In the genomic region with DNA sequence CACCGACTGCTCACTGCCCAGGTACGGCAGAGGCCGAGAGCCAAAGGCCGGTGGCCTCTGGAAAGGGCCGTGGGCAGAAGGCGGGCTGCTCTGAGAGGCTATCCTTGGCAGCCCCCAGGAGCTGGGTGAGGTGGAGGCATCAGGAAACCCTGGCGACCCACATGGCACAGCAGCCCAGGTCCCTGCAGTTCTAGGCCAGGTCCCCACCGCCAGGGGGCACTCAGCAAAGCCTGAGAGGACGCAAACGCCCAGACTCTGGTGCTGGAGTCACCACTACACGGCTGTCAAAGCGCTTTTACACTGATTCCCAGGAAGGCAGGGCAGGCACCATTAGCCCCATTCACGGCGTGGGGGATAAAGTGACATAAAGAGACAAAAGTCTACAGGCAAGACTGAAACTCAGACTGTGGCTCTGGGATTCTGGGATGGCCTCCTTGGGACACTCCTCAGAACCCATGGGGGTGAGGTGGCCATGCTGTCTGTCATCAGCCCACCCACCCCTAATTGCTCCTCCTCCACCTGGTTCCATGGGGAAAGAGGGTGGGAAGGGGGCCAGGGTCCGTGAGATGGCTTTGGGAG, we compare ENCODE assay signal across 1 cellular context.
TF ChIP-seq lines count a peak whose summit lies in the region.

No MANE protein-coding gene starts in this region.

TF ChIP-seq in HepG2, 621 proteins besides CTCF, POLR2A, EP300 and RAD21 (continued from another document and continues in another):
- TF ChIP-seq ZFX (CRISPR knock-in tag; IDR thresholded peaks at IDR 0.05; ENCODE audit: low read depth) (0 out of 2 replicates have a peak, but pooled peaks have one; percentile 41), THAP11 (CRISPR knock-in tag; IDR thresholded peaks at IDR 0.05) (0 out of 2 replicates have a peak, but pooled peaks have one; percentile 27), NR2C2 (CRISPR knock-in tag; IDR thresholded peaks at IDR 0.05; ENCODE audit: borderline replicate concordance) (no peak), ZNF737 (CRISPR knock-in tag; IDR thresholded peaks at IDR 0.05; ENCODE audit: borderline replicate concordance) (no peak), EEA1 (CRISPR knock-in tag; IDR thresholded peaks at IDR 0.05; ENCODE audit: borderline replicate concordance) (no peak), TOPORS (CRISPR knock-in tag; IDR thresholded peaks at IDR 0.05) (no peak), RXRB (CRISPR knock-in tag; IDR thresholded peaks at IDR 0.05; ENCODE audit: borderline replicate concordance) (peak; percentile 27; the same call in 1 of the 2 replicates), ZSCAN25 (CRISPR knock-in tag; IDR thresholded peaks at IDR 0.05) (no peak), ZNF44 (CRISPR knock-in tag; IDR thresholded peaks at IDR 0.05) (no peak), PHF20 (CRISPR knock-in tag; IDR thresholded peaks at IDR 0.05) (no peak), ZNF446 (CRISPR knock-in tag; IDR thresholded peaks at IDR 0.05) (no peak), HDAC2 (CRISPR knock-in tag; IDR thresholded peaks at IDR 0.05) (no peak), EZH2 (conservative IDR thresholded peaks at IDR 0.05; ENCODE audit: low read depth, low read length) (no peak), RBM22 (optimal IDR thresholded peaks at IDR 0.05; ENCODE audit: low read length) (no peak), ZNF235 (CRISPR knock-in tag; IDR thresholded peaks at IDR 0.05; ENCODE audit: borderline replicate concordance) (no peak), ELF3 (CRISPR knock-in tag; IDR thresholded peaks at IDR 0.05) (no peak), KDM2A (CRISPR knock-in tag; IDR thresholded peaks at IDR 0.05; ENCODE audit: borderline replicate concordance, low read depth) (peak; percentile 66; the same call in 1 of the 2 replicates), ZNF720 (CRISPR knock-in tag; IDR thresholded peaks at IDR 0.05) (no peak), TGIF2 (CRISPR knock-in tag; IDR thresholded peaks at IDR 0.05) (peak; percentile 57; the same call in 1 of the 2 replicates), ZNF160 (CRISPR knock-in tag; IDR thresholded peaks at IDR 0.05) (no peak), PTBP1 (IDR thresholded peaks at IDR 0.05; ENCODE audit: low read depth, low read length, poor library complexity, severe bottlenecking) (no peak), ZNF546 (CRISPR knock-in tag; conservative IDR thresholded peaks at IDR 0.05) (0 out of 2 replicates have a peak, but pooled peaks have one; percentile 55), MIXL1 (CRISPR knock-in tag; IDR thresholded peaks at IDR 0.05) (no peak), ATM (IDR thresholded peaks at IDR 0.05; ENCODE audit: borderline replicate concordance) (no peak), KDM4B (CRISPR knock-in tag; IDR thresholded peaks at IDR 0.05) (no peak), ZNF207 (IDR thresholded peaks at IDR 0.05; ENCODE audit: borderline replicate concordance) (no peak), ZFP1 (CRISPR knock-in tag; IDR thresholded peaks at IDR 0.05) (no peak), KDM1A (CRISPR knock-in tag; IDR thresholded peaks at IDR 0.05) (no peak), RBFOX2 (IDR thresholded peaks at IDR 0.05; ENCODE audit: low read depth, low read length) (no peak), PLRG1 (conservative IDR thresholded peaks at IDR 0.05) (no peak), ZNF30 (CRISPR knock-in tag; IDR thresholded peaks at IDR 0.05) (no peak), MTF2 (CRISPR knock-in tag; IDR thresholded peaks at IDR 0.05; ENCODE audit: borderline replicate concordance) (0 out of 2 replicates have a peak, but pooled peaks have one; percentile 45)
- TF ChIP-seq, protein P1, sequence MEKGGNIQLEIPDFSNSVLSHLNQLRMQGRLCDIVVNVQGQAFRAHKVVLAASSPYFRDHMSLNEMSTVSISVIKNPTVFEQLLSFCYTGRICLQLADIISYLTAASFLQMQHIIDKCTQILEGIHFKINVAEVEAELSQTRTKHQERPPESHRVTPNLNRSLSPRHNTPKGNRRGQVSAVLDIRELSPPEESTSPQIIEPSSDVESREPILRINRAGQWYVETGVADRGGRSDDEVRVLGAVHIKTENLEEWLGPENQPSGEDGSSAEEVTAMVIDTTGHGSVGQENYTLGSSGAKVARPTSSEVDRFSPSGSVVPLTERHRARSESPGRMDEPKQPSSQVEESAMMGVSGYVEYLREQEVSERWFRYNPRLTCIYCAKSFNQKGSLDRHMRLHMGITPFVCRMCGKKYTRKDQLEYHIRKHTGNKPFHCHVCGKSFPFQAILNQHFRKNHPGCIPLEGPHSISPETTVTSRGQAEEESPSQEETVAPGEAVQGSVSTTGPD (CRISPR knock-in tag; IDR thresholded peaks at IDR 0.05), result no peak
- TF ChIP-seq, protein P2, sequence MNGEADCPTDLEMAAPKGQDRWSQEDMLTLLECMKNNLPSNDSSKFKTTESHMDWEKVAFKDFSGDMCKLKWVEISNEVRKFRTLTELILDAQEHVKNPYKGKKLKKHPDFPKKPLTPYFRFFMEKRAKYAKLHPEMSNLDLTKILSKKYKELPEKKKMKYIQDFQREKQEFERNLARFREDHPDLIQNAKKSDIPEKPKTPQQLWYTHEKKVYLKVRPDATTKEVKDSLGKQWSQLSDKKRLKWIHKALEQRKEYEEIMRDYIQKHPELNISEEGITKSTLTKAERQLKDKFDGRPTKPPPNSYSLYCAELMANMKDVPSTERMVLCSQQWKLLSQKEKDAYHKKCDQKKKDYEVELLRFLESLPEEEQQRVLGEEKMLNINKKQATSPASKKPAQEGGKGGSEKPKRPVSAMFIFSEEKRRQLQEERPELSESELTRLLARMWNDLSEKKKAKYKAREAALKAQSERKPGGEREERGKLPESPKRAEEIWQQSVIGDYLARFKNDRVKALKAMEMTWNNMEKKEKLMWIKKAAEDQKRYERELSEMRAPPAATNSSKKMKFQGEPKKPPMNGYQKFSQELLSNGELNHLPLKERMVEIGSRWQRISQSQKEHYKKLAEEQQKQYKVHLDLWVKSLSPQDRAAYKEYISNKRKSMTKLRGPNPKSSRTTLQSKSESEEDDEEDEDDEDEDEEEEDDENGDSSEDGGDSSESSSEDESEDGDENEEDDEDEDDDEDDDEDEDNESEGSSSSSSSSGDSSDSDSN (CRISPR knock-in tag; IDR thresholded peaks at IDR 0.05), result peak; percentile 41; the same call in 1 of the 2 replicates
- TF ChIP-seq, protein P3, sequence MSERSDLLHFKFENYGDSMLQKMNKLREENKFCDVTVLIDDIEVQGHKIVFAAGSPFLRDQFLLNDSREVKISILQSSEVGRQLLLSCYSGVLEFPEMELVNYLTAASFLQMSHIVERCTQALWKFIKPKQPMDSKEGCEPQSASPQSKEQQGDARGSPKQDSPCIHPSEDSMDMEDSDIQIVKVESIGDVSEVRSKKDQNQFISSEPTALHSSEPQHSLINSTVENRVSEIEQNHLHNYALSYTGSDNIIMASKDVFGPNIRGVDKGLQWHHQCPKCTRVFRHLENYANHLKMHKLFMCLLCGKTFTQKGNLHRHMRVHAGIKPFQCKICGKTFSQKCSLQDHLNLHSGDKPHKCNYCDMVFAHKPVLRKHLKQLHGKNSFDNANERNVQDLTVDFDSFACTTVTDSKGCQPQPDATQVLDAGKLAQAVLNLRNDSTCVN (CRISPR knock-in tag; IDR thresholded peaks at IDR 0.05; ENCODE audit: borderline replicate concordance), result no peak
- TF ChIP-seq, protein P4, sequence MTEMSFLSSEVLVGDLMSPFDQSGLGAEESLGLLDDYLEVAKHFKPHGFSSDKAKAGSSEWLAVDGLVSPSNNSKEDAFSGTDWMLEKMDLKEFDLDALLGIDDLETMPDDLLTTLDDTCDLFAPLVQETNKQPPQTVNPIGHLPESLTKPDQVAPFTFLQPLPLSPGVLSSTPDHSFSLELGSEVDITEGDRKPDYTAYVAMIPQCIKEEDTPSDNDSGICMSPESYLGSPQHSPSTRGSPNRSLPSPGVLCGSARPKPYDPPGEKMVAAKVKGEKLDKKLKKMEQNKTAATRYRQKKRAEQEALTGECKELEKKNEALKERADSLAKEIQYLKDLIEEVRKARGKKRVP (CRISPR knock-in tag; IDR thresholded peaks at IDR 0.05), result no peak
- TF ChIP-seq, protein P5, sequence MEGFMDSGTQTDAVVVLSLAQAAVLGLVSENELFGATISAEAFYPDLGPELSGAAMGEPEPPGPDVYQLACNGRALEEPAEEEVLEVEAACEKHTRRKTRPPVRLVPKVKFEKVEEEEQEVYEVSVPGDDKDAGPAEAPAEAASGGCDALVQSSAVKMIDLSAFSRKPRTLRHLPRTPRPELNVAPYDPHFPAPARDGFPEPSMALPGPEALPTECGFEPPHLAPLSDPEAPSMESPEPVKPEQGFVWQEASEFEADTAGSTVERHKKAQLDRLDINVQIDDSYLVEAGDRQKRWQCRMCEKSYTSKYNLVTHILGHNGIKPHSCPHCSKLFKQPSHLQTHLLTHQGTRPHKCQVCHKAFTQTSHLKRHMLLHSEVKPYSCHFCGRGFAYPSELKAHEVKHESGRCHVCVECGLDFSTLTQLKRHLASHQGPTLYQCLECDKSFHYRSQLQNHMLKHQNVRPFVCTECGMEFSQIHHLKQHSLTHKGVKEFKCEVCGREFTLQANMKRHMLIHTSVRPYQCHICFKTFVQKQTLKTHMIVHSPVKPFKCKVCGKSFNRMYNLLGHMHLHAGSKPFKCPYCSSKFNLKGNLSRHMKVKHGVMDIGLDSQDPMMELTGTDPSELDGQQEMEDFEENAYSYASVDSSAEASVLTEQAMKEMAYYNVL (CRISPR knock-in tag; IDR thresholded peaks at IDR 0.05; ENCODE audit: borderline replicate concordance), result no peak
- TF ChIP-seq, protein P6, sequence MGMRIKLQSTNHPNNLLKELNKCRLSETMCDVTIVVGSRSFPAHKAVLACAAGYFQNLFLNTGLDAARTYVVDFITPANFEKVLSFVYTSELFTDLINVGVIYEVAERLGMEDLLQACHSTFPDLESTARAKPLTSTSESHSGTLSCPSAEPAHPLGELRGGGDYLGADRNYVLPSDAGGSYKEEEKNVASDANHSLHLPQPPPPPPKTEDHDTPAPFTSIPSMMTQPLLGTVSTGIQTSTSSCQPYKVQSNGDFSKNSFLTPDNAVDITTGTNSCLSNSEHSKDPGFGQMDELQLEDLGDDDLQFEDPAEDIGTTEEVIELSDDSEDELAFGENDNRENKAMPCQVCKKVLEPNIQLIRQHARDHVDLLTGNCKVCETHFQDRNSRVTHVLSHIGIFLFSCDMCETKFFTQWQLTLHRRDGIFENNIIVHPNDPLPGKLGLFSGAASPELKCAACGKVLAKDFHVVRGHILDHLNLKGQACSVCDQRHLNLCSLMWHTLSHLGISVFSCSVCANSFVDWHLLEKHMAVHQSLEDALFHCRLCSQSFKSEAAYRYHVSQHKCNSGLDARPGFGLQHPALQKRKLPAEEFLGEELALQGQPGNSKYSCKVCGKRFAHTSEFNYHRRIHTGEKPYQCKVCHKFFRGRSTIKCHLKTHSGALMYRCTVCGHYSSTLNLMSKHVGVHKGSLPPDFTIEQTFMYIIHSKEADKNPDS (CRISPR knock-in tag; IDR thresholded peaks at IDR 0.05), result no peak
- TF ChIP-seq, protein P7, sequence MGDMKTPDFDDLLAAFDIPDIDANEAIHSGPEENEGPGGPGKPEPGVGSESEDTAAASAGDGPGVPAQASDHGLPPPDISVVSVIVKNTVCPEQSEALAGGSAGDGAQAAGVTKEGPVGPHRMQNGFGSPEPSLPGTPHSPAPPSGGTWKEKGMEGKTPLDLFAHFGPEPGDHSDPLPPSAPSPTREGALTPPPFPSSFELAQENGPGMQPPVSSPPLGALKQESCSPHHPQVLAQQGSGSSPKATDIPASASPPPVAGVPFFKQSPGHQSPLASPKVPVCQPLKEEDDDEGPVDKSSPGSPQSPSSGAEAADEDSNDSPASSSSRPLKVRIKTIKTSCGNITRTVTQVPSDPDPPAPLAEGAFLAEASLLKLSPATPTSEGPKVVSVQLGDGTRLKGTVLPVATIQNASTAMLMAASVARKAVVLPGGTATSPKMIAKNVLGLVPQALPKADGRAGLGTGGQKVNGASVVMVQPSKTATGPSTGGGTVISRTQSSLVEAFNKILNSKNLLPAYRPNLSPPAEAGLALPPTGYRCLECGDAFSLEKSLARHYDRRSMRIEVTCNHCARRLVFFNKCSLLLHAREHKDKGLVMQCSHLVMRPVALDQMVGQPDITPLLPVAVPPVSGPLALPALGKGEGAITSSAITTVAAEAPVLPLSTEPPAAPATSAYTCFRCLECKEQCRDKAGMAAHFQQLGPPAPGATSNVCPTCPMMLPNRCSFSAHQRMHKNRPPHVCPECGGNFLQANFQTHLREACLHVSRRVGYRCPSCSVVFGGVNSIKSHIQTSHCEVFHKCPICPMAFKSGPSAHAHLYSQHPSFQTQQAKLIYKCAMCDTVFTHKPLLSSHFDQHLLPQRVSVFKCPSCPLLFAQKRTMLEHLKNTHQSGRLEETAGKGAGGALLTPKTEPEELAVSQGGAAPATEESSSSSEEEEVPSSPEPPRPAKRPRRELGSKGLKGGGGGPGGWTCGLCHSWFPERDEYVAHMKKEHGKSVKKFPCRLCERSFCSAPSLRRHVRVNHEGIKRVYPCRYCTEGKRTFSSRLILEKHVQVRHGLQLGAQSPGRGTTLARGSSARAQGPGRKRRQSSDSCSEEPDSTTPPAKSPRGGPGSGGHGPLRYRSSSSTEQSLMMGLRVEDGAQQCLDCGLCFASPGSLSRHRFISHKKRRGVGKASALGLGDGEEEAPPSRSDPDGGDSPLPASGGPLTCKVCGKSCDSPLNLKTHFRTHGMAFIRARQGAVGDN (CRISPR knock-in tag; IDR thresholded peaks at IDR 0.05), result peak; percentile 57
- TF ChIP-seq, protein P8, sequence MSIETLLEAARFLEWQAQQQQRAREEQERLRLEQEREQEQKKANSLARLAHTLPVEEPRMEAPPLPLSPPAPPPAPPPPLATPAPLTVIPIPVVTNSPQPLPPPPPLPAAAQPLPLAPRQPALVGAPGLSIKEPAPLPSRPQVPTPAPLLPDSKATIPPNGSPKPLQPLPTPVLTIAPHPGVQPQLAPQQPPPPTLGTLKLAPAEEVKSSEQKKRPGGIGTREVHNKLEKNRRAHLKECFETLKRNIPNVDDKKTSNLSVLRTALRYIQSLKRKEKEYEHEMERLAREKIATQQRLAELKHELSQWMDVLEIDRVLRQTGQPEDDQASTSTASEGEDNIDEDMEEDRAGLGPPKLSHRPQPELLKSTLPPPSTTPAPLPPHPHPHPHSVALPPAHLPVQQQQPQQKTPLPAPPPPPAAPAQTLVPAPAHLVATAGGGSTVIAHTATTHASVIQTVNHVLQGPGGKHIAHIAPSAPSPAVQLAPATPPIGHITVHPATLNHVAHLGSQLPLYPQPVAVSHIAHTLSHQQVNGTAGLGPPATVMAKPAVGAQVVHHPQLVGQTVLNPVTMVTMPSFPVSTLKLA (IDR thresholded peaks at IDR 0.05), result no peak
- TF ChIP-seq, protein P9, sequence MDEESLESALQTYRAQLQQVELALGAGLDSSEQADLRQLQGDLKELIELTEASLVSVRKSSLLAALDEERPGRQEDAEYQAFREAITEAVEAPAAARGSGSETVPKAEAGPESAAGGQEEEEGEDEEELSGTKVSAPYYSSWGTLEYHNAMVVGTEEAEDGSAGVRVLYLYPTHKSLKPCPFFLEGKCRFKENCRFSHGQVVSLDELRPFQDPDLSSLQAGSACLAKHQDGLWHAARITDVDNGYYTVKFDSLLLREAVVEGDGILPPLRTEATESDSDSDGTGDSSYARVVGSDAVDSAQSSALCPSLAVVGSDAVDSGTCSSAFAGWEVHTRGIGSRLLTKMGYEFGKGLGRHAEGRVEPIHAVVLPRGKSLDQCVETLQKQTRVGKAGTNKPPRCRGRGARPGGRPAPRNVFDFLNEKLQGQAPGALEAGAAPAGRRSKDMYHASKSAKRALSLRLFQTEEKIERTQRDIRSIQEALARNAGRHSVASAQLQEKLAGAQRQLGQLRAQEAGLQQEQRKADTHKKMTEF (CRISPR knock-in tag; IDR thresholded peaks at IDR 0.05), result 0 out of 2 replicates have a peak, but pooled peaks have one; percentile 24
